1 cellular context compared by ENCODE assay signal in the genomic region with DNA sequence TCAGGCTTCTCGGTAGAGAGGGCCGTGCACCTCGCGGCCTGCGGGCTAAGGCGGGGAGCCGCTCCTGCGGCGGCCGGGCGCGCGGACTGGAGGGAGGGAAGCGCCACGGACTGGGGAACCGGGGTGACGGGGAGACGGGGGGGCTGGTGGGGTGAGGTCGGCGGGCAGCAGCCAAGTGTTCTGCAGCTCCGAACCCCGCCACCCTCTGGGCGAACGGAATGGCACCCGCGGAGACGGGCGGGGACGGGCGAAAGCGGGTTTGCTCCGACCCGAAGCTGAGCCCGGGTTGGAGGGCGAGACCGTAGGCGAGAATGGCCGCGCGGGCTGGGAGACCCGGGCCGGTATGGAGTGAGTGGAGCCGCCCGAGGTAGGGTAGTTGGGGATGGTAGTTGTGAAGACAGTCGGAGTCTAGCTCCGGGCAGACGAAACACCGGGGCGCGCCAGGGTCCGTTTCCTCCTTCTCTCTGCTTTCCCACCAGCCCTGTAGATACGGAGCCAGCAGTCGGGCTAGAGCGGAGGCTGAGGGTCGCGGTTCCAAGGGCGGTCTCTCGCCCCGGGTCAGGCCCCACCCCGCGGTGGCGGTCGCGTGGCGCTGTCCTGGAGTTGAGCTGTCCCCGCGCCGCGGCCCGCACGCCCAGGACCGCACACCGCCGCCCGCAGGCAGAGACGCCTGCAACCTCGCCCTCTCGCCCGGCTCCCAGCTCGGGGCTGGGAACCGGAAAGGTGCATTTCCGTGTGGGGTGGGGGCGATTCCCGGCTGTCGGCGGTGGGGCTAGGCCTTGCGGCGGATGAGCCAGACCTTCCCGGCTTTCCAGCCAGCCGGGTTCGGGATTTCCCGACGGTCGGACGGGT.
TF ChIP-seq lines count a peak whose summit lies in the region.

No MANE protein-coding gene starts in this region.

TF ChIP-seq in HEK293, 187 proteins besides CTCF, POLR2A, EP300 and RAD21 (continued from another document and continues in another):
- TF ChIP-seq, protein P1, sequence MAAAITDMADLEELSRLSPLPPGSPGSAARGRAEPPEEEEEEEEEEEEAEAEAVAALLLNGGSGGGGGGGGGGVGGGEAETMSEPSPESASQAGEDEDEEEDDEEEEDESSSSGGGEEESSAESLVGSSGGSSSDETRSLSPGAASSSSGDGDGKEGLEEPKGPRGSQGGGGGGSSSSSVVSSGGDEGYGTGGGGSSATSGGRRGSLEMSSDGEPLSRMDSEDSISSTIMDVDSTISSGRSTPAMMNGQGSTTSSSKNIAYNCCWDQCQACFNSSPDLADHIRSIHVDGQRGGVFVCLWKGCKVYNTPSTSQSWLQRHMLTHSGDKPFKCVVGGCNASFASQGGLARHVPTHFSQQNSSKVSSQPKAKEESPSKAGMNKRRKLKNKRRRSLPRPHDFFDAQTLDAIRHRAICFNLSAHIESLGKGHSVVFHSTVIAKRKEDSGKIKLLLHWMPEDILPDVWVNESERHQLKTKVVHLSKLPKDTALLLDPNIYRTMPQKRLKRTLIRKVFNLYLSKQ (tag by site-specific recombination; IDR thresholded peaks at IDR 0.05; ENCODE audit: borderline replicate concordance), result no peak
- no peak for TF ChIP-seq ZNF544 (tag by site-specific recombination; IDR thresholded peaks at IDR 0.05)
- TF ChIP-seq ZNF473 (tag by site-specific recombination; IDR thresholded peaks at IDR 0.05), result no peak
- TF ChIP-seq ZNF610 (tag by site-specific recombination; IDR thresholded peaks at IDR 0.05; ENCODE audit: borderline replicate concordance), result no peak
- TF ChIP-seq KLF8 (tag by site-specific recombination; IDR thresholded peaks at IDR 0.05), result no peak
- TF ChIP-seq ZNF555 (tag by site-specific recombination; conservative IDR thresholded peaks at IDR 0.05), result no peak
- TF ChIP-seq, protein P2, sequence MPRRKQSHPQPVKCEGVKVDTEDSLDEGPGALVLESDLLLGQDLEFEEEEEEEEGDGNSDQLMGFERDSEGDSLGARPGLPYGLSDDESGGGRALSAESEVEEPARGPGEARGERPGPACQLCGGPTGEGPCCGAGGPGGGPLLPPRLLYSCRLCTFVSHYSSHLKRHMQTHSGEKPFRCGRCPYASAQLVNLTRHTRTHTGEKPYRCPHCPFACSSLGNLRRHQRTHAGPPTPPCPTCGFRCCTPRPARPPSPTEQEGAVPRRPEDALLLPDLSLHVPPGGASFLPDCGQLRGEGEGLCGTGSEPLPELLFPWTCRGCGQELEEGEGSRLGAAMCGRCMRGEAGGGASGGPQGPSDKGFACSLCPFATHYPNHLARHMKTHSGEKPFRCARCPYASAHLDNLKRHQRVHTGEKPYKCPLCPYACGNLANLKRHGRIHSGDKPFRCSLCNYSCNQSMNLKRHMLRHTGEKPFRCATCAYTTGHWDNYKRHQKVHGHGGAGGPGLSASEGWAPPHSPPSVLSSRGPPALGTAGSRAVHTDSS (tag by site-specific recombination; IDR thresholded peaks at IDR 0.05), result no peak
- TF ChIP-seq ZNF785 (tag by site-specific recombination; IDR thresholded peaks at IDR 0.05), result no peak
- TF ChIP-seq ZNF658 (tag by site-specific recombination; IDR thresholded peaks at IDR 0.05), result no peak
- TF ChIP-seq, protein P3, sequence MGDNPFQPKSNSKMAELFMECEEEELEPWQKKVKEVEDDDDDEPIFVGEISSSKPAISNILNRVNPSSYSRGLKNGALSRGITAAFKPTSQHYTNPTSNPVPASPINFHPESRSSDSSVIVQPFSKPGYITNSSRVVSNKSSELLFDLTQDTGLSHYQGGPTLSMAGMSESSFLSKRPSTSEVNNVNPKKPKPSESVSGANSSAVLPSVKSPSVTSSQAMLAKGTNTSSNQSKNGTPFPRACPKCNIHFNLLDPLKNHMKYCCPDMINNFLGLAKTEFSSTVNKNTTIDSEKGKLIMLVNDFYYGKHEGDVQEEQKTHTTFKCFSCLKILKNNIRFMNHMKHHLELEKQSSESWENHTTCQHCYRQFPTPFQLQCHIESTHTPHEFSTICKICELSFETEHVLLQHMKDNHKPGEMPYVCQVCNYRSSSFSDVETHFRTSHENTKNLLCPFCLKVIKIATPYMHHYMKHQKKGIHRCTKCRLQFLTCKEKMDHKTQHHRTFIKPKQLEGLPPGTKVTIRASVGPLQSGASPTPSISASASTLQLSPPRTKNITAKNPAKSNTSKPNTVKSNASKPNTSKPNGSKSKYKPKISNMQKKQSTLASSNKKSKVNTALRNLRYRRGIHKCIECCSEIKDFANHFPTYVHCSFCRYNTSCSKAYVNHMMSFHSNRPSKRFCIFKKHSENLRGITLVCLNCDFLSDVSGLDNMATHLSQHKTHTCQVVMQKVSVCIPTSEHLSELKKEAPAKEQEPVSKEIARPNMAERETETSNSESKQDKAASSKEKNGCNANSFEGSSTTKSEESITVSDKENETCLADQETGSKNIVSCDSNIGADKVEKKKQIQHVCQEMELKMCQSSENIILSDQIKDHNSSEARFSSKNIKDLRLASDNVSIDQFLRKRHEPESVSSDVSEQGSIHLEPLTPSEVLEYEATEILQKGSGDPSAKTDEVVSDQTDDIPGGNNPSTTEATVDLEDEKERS (tag by site-specific recombination; IDR thresholded peaks at IDR 0.05), result no peak
- TF ChIP-seq ZNF37A (tag by site-specific recombination; IDR thresholded peaks at IDR 0.05), result no peak
- TF ChIP-seq SCRT1 (tag by site-specific recombination; IDR thresholded peaks at IDR 0.05; ENCODE audit: borderline replicate concordance), result no peak
- no peak for TF ChIP-seq SALL2 (tag by site-specific recombination; IDR thresholded peaks at IDR 0.05; ENCODE audit: borderline replicate concordance)
- TF ChIP-seq, protein P4, sequence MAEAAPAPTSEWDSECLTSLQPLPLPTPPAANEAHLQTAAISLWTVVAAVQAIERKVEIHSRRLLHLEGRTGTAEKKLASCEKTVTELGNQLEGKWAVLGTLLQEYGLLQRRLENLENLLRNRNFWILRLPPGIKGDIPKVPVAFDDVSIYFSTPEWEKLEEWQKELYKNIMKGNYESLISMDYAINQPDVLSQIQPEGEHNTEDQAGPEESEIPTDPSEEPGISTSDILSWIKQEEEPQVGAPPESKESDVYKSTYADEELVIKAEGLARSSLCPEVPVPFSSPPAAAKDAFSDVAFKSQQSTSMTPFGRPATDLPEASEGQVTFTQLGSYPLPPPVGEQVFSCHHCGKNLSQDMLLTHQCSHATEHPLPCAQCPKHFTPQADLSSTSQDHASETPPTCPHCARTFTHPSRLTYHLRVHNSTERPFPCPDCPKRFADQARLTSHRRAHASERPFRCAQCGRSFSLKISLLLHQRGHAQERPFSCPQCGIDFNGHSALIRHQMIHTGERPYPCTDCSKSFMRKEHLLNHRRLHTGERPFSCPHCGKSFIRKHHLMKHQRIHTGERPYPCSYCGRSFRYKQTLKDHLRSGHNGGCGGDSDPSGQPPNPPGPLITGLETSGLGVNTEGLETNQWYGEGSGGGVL (tag by site-specific recombination; IDR thresholded peaks at IDR 0.05), result no peak
- no peak for TF ChIP-seq ZNF10 (tag by site-specific recombination; IDR thresholded peaks at IDR 0.05)
- TF ChIP-seq, protein P5, sequence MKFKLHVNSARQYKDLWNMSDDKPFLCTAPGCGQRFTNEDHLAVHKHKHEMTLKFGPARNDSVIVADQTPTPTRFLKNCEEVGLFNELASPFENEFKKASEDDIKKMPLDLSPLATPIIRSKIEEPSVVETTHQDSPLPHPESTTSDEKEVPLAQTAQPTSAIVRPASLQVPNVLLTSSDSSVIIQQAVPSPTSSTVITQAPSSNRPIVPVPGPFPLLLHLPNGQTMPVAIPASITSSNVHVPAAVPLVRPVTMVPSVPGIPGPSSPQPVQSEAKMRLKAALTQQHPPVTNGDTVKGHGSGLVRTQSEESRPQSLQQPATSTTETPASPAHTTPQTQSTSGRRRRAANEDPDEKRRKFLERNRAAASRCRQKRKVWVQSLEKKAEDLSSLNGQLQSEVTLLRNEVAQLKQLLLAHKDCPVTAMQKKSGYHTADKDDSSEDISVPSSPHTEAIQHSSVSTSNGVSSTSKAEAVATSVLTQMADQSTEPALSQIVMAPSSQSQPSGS (tag by site-specific recombination; IDR thresholded peaks at IDR 0.05; ENCODE audit: low read depth), result no peak
- TF ChIP-seq ZNF138 (tag by site-specific recombination; IDR thresholded peaks at IDR 0.05; ENCODE audit: borderline replicate concordance), result no peak
- no peak; the same call in 1 of the 2 replicates for TF ChIP-seq ZNF76 (tag by site-specific recombination; IDR thresholded peaks at IDR 0.05; ENCODE audit: borderline replicate concordance, low read depth)
- TF ChIP-seq ZNF175 (tag by site-specific recombination; IDR thresholded peaks at IDR 0.05), result no peak
- TF ChIP-seq ZNF140 (tag by site-specific recombination; IDR thresholded peaks at IDR 0.05), result no peak
- TF ChIP-seq, protein P6, sequence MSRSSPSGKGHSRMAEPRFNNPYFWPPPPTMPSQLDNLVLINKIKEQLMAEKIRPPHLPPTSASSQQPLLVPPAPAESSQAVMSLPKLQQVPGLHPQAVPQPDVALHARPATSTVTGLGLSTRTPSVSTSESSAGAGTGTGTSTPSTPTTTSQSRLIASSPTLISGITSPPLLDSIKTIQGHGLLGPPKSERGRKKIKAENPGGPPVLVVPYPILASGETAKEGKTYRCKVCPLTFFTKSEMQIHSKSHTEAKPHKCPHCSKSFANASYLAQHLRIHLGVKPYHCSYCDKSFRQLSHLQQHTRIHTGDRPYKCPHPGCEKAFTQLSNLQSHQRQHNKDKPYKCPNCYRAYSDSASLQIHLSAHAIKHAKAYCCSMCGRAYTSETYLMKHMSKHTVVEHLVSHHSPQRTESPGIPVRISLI (tag by site-specific recombination; IDR thresholded peaks at IDR 0.05), result no peak
- TF ChIP-seq ZNF747 (tag by site-specific recombination; IDR thresholded peaks at IDR 0.05), result no peak
- no peak for TF ChIP-seq ZNF112 (tag by site-specific recombination; IDR thresholded peaks at IDR 0.05)
- TF ChIP-seq ZBTB17 (tag by site-specific recombination; IDR thresholded peaks at IDR 0.05), result peak; percentile 39; the same call in 1 of the 2 replicates
- 0 out of 2 replicates have a peak, but pooled peaks have one; percentile 43 for TF ChIP-seq IKZF3 (tag by site-specific recombination; IDR thresholded peaks at IDR 0.05)
- TF ChIP-seq ZNF529 (tag by site-specific recombination; IDR thresholded peaks at IDR 0.05; ENCODE audit: insufficient replicate concordance), result no peak
- TF ChIP-seq ZNF274 (IDR thresholded peaks at IDR 0.05; ENCODE audit: low read length), result no peak
- TF ChIP-seq ZNF274 (tag by site-specific recombination; IDR thresholded peaks at IDR 0.05; ENCODE audit: borderline replicate concordance), result no peak
- no peak for TF ChIP-seq GLIS1 (tag by site-specific recombination; IDR thresholded peaks at IDR 0.05)
- no peak for TF ChIP-seq ZNF530 (tag by site-specific recombination; IDR thresholded peaks at IDR 0.05; ENCODE audit: low read depth)
- TF ChIP-seq, protein P7, sequence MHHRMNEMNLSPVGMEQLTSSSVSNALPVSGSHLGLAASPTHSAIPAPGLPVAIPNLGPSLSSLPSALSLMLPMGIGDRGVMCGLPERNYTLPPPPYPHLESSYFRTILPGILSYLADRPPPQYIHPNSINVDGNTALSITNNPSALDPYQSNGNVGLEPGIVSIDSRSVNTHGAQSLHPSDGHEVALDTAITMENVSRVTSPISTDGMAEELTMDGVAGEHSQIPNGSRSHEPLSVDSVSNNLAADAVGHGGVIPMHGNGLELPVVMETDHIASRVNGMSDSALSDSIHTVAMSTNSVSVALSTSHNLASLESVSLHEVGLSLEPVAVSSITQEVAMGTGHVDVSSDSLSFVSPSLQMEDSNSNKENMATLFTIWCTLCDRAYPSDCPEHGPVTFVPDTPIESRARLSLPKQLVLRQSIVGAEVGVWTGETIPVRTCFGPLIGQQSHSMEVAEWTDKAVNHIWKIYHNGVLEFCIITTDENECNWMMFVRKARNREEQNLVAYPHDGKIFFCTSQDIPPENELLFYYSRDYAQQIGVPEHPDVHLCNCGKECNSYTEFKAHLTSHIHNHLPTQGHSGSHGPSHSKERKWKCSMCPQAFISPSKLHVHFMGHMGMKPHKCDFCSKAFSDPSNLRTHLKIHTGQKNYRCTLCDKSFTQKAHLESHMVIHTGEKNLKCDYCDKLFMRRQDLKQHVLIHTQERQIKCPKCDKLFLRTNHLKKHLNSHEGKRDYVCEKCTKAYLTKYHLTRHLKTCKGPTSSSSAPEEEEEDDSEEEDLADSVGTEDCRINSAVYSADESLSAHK (tag by site-specific recombination; IDR thresholded peaks at IDR 0.05), result no peak
- TF ChIP-seq ZNF791 (tag by site-specific recombination; IDR thresholded peaks at IDR 0.05), result no peak
- no peak for TF ChIP-seq ZNF394 (tag by site-specific recombination; IDR thresholded peaks at IDR 0.05; ENCODE audit: borderline replicate concordance)
- no peak for TF ChIP-seq KLF7 (tag by site-specific recombination; IDR thresholded peaks at IDR 0.05; ENCODE audit: borderline replicate concordance)
- TF ChIP-seq, protein P8, sequence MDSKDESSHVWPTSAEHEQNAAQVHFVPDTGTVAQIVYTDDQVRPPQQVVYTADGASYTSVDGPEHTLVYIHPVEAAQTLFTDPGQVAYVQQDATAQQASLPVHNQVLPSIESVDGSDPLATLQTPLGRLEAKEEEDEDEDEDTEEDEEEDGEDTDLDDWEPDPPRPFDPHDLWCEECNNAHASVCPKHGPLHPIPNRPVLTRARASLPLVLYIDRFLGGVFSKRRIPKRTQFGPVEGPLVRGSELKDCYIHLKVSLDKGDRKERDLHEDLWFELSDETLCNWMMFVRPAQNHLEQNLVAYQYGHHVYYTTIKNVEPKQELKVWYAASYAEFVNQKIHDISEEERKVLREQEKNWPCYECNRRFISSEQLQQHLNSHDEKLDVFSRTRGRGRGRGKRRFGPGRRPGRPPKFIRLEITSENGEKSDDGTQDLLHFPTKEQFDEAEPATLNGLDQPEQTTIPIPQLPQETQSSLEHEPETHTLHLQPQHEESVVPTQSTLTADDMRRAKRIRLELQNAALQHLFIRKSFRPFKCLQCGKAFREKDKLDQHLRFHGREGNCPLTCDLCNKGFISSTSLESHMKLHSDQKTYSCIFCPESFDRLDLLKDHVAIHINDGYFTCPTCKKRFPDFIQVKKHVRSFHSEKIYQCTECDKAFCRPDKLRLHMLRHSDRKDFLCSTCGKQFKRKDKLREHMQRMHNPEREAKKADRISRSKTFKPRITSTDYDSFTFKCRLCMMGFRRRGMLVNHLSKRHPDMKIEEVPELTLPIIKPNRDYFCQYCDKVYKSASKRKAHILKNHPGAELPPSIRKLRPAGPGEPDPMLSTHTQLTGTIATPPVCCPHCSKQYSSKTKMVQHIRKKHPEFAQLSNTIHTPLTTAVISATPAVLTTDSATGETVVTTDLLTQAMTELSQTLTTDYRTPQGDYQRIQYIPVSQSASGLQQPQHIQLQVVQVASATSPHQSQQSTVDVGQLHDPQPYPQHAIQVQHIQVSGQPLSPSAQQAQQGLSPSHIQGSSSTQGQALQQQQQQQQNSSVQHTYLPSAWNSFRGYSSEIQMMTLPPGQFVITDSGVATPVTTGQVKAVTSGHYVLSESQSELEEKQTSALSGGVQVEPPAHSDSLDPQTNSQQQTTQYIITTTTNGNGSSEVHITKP (tag by site-specific recombination; IDR thresholded peaks at IDR 0.05), result peak; percentile 35; the same call in 1 of the 2 replicates
- no peak for TF ChIP-seq ZNF292 (tag by site-specific recombination; IDR thresholded peaks at IDR 0.05; ENCODE audit: borderline replicate concordance, low read depth)
- TF ChIP-seq ZNF792 (tag by site-specific recombination; IDR thresholded peaks at IDR 0.05), result no peak
- TF ChIP-seq SCRT2 (tag by site-specific recombination; IDR thresholded peaks at IDR 0.05), result no peak
- TF ChIP-seq ZNF174 (tag by site-specific recombination; IDR thresholded peaks at IDR 0.05), result no peak
- no peak for TF ChIP-seq ZNF169 (tag by site-specific recombination; IDR thresholded peaks at IDR 0.05)
- TF ChIP-seq ZBTB8A (tag by site-specific recombination; IDR thresholded peaks at IDR 0.05), result peak; percentile 78
- TF ChIP-seq SP2 (tag by site-specific recombination; IDR thresholded peaks at IDR 0.05), result no peak
- TF ChIP-seq OVOL3 (tag by site-specific recombination; IDR thresholded peaks at IDR 0.05), result no peak
- TF ChIP-seq ZNF311 (tag by site-specific recombination; IDR thresholded peaks at IDR 0.05; ENCODE audit: borderline replicate concordance), result no peak
- no peak for TF ChIP-seq FEZF1 (tag by site-specific recombination; IDR thresholded peaks at IDR 0.05)
- TF ChIP-seq ZNF324 (tag by site-specific recombination; IDR thresholded peaks at IDR 0.05), result no peak
